Comparison of ENCODE assay signal across 20 cellular contexts in the genomic region with DNA sequence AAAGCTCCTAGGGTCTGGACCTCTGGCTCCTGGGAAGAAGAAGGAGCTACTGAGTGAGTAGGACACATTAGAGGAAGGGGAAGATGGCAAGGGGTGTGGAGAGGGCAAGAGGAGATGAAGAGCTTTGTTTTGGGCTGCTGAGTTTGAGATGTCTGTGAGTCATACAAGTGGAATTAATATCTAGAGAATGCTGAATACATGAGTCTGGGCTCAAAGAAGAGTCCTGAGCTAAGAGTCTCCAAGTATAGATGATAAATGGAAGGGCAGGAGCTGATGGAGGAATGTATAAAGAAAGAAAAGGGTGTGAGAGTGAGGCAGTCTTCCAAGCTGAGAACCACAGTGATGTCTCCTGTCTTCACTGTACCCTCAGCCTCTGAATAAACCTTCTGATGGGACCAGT.
A peak's percentile ranks its signal among the peaks of the same experiment; 100 is the strongest.
DNase-seq lines count a peak whose midpoint lies in the region; ATAC-seq lines count a peak whose summit lies in the region.
"Had no signal": no experiment of that assay in that cellular context is flagged by ENCODE, and none has a peak within 500 bp of the region (broad histone marks: within the 10 kb centered on the region; RNA-seq: fewer than 3 reads in every experiment).

No MANE protein-coding gene starts in this region.

- no peaks in the 10 kb centered on the region for H3K4me1 Mint-ChIP-seq in activated T-helper 2 cell treated with anti-CD3 and anti-CD28 coated beads, Interferon-gamma antibody, Interleukin-2, Interleukin-4, amounts not matched to agents 10 μg/mL and 5 μg/mL and 100 μg/mL, durations not matched to agents 14 hours and 24 hours and 36 hours (ENCODE audit: low read depth)
- H3K4me1 Mint-ChIP-seq: B cell, CD14-positive monocyte had no signal

- intact Hi-C loops in left cardiac atrium (cut with DNase I) = no loop called here
- intact Hi-C loops in activated T-helper 2 cell treated with anti-CD3 and anti-CD28 coated beads, Interferon-gamma antibody, Interleukin-2, Interleukin-4, amounts not matched to agents 10 μg/mL and 5 μg/mL and 100 μg/mL, durations not matched to agents 14 hours and 24 hours and 36 hours (cut with micrococcal nuclease) = no loop called here

- ATAC-seq in left cardiac atrium (no peak), HG03097 (IDR thresholded peaks at IDR 0.05; ENCODE audit: low FRiP score, unreplicated experiment) (no peak)

- H3K27me3 Mint-ChIP-seq in activated T-helper 2 cell treated with anti-CD3 and anti-CD28 coated beads, Interferon-gamma antibody, Interleukin-2, Interleukin-4, amounts not matched to agents 10 μg/mL and 5 μg/mL and 100 μg/mL, durations not matched to agents 14 hours and 24 hours and 36 hours (ENCODE audit: low read depth) = peaks cover 29% of the 10 kb centered on the region

- peak; percentile 45 for DNase-seq in AG08395 (ENCODE audit: low spot score)
- DNase-seq in ELR (ENCODE audit: low read depth) = peak; percentile 13
- DNase-seq in HT1080 (ENCODE audit: low read depth) = peak; percentile 48
- DNase-seq in astrocyte of the hippocampus (ENCODE audit: low read depth, low spot score) = peak; percentile 24
- no peak for DNase-seq in left cardiac atrium
- no peak for DNase-seq in activated T-helper 2 cell treated with anti-CD3 and anti-CD28 coated beads, Interferon-gamma antibody, Interleukin-2, Interleukin-4, amounts not matched to agents 10 μg/mL and 5 μg/mL and 100 μg/mL, durations not matched to agents 14 hours and 24 hours and 36 hours (ENCODE audit: low spot score)
- DNase-seq in activated gamma-delta T cell treated with Interleukin-2 at 50 U/mL for 16 hours = no peak
- DNase-seq: 8988T, GOT3, IMR-90, MV-4-11, NCI-H1105 treated with DMSO at 0.1 percent for 48 hours, NCI-H2029 treated with DMSO at 0.1 percent for 48 hours, NCI-H226, NCI-H510A treated with DMSO at 0.1 percent for 48 hours, NCI-H748 treated with DMSO at 0.1 percent for 48 hours, SJCRH30 had no signal

- no peak overlapping the region for H3K27ac Mint-ChIP-seq in activated T-helper 2 cell treated with anti-CD3 and anti-CD28 coated beads, Interferon-gamma antibody, Interleukin-2, Interleukin-4, amounts not matched to agents 10 μg/mL and 5 μg/mL and 100 μg/mL, durations not matched to agents 14 hours and 24 hours and 36 hours
- H3K27ac Mint-ChIP-seq: B cell had no signal

- H3K36me3 Mint-ChIP-seq in activated T-helper 2 cell treated with anti-CD3 and anti-CD28 coated beads, Interferon-gamma antibody, Interleukin-2, Interleukin-4, amounts not matched to agents 10 μg/mL and 5 μg/mL and 100 μg/mL, durations not matched to agents 14 hours and 24 hours and 36 hours (ENCODE audit: low read depth) = no peaks in the 10 kb centered on the region
- H3K36me3 Mint-ChIP-seq: CD14-positive monocyte had no signal

- H3K4me3 Mint-ChIP-seq in activated T-helper 2 cell treated with anti-CD3 and anti-CD28 coated beads, Interferon-gamma antibody, Interleukin-2, Interleukin-4, amounts not matched to agents 10 μg/mL and 5 μg/mL and 100 μg/mL, durations not matched to agents 14 hours and 24 hours and 36 hours (ENCODE audit: low read depth) = no peak overlapping the region
- H3K4me3 Mint-ChIP-seq: B cell, CD14-positive monocyte had no signal

- no peaks in the 10 kb centered on the region for H3K9me3 Mint-ChIP-seq in activated T-helper 2 cell treated with anti-CD3 and anti-CD28 coated beads, Interferon-gamma antibody, Interleukin-2, Interleukin-4, amounts not matched to agents 10 μg/mL and 5 μg/mL and 100 μg/mL, durations not matched to agents 14 hours and 24 hours and 36 hours

Comparison
In these comparisons a context has a peak if more than half of its experiments do, and no peak if none do; other contexts are left out.
1. DNase-seq: peak in AG08395 (single experiment), ELR (single experiment), HT1080 (single experiment) and astrocyte of the hippocampus (single experiment); none in left cardiac atrium (single experiment), activated T-helper 2 cell treated with anti-CD3 and anti-CD28 coated beads, Interferon-gamma antibody, Interleukin-2, Interleukin-4, amounts not matched to agents 10 μg/mL and 5 μg/mL and 100 μg/mL, durations not matched to agents 14 hours and 24 hours and 36 hours (single experiment) and activated gamma-delta T cell treated with Interleukin-2 at 50 U/mL for 16 hours (single experiment).